8 cellular contexts compared by ENCODE assay signal in genomic region chr3:119937229-119937628, GRCh38.
DNase-seq lines count a peak whose midpoint lies in the region; ATAC-seq and TF ChIP-seq lines count a peak whose summit lies in the region.

No MANE protein-coding gene starts in this region.

- ATAC-seq in GM21723 (IDR thresholded peaks at IDR 0.05; ENCODE audit: unreplicated experiment) (peak; percentile 98), gastrocnemius medialis (no peak)
- ATAC-seq in effector memory CD8-positive, alpha-beta T cell (replicated peaks) = peak; percentile 99

- TF ChIP-seq POLR2A in NB4 (IDR thresholded peaks at IDR 0.05; ENCODE audit: extremely low read depth, insufficient read length) (no peak), gastrocnemius medialis (IDR thresholded peaks at IDR 0.05) (no peak)

- no peaks in the 10 kb centered on the region for H3K36me3 ChIP-seq in gastrocnemius medialis

- intact Hi-C loops in gastrocnemius medialis (cut with DNase I; ENCODE audit: low total_unique reads) = no loop called here

- no peak overlapping the region for H3K27ac ChIP-seq in gastrocnemius medialis

- H3K9me3 ChIP-seq in gastrocnemius medialis = no peaks in the 10 kb centered on the region

- no peaks in the 10 kb centered on the region for H3K27me3 ChIP-seq in gastrocnemius medialis

- peaks cover 26 to 54% of the 10 kb centered on the region in 2 donors for H3K4me1 Mint-ChIP-seq in effector memory CD8-positive, alpha-beta T cell (ENCODE audit: low read depth in 2 of 2)

- TF ChIP-seq CTCF in GM13977 (IDR thresholded peaks at IDR 0.05; ENCODE audit: extremely low read depth, insufficient read depth, missing control alignments) = no peak
- no peak for TF ChIP-seq CTCF in NB4 (IDR thresholded peaks at IDR 0.05; ENCODE audit: low read depth, low read length)
- no peak for TF ChIP-seq CTCF in gastrocnemius medialis (IDR thresholded peaks at IDR 0.05 in 4 of 5, conservative IDR thresholded peaks at IDR 0.05 in 1 of 5)

- no peaks in the 10 kb centered on the region for H3K27me3 Mint-ChIP-seq in effector memory CD8-positive, alpha-beta T cell

- no peaks in the 10 kb centered on the region for H3K36me3 Mint-ChIP-seq in effector memory CD8-positive, alpha-beta T cell (ENCODE audit: insufficient read depth)

- peak overlapping the region; percentile 1 to 38 for H3K27ac Mint-ChIP-seq in effector memory CD8-positive, alpha-beta T cell

- no peak overlapping the region for H3K4me3 ChIP-seq in NB4 (ENCODE audit: low read depth, low read length)
- H3K4me3 ChIP-seq in gastrocnemius medialis = no peak overlapping the region

- DNase-seq in GM13977 (ENCODE audit: low spot score) (peak; percentile 39), NB4 (ENCODE audit: low read depth) (peak; percentile 8), HPDE6-E6E7 (ENCODE audit: extremely low spot score) (no peak), gastrocnemius medialis (no peak), NCI-H2029 treated with DMSO at 0.1 percent for 48 hours (lab: John Stamatoyannopoulos, UW) (no peak), NCI-H2196 (lab: John Stamatoyannopoulos, UW; ENCODE audit: unreplicated experiment) (no peak)
- peak; percentile 22 to 31 (median 29) for DNase-seq in effector memory CD8-positive, alpha-beta T cell

- in situ Hi-C loops in GM13977 (cut with MboI; ENCODE audit: low pct_unique_long_range_greater_than_20kb, low sequenced_read_pairs, unreplicated experiment) = no loop called here
- in situ Hi-C loops in gastrocnemius medialis (cut with MboI; ENCODE audit: low sequenced_read_pairs in 4 of 4) = no loop called here

- peaks cover 0 to 12% of the 10 kb centered on the region in 2 donors for H3K4me1 ChIP-seq in gastrocnemius medialis

- H3K9me3 Mint-ChIP-seq in effector memory CD8-positive, alpha-beta T cell = no peaks in the 10 kb centered on the region

- peak overlapping the region; percentile 11 to 52 for H3K4me3 Mint-ChIP-seq in effector memory CD8-positive, alpha-beta T cell

Comparison
In these comparisons a context has a peak if more than half of its experiments do, and no peak if none do; other contexts are left out.
1. DNase-seq: peak in GM13977 (single experiment), NB4 (single experiment) and effector memory CD8-positive, alpha-beta T cell (3 of 3); none in HPDE6-E6E7 (single experiment), gastrocnemius medialis (0 of 2), NCI-H2029 treated with DMSO at 0.1 percent for 48 hours (single experiment) and NCI-H2196 (single experiment).
2. ATAC-seq: peak in GM21723 (single experiment) and effector memory CD8-positive, alpha-beta T cell (single experiment); none in gastrocnemius medialis (0 of 2).